In the genomic region with DNA sequence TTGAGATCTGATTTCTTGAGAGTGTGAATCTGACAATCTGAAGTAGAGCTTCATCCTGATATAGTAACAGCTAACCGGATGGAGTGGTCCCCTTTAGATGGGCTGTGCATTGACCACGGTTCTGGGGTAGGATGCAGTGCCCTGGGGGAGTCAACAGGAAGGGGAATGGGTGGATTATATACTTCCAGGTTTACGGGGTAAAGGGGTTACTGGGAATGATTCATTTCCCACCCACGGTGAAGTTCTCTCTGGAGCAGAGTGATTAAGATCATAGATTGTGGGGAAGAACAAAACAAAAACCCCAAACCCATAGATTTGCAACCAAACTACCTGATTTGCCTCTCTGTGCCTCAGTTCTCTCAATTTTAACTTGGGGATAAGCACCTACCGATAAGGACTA, we compare ENCODE assay signal across 16 cellular contexts. TPM values are rescaled to one million over a fixed set of nuclear protein-coding genes. Genes with fewer than 3 reads are reported as not detected.
DNase-seq lines count a peak whose midpoint lies in the region; ATAC-seq, FAIRE-seq and TF ChIP-seq lines count a peak whose summit lies in the region.
"Had no signal": no experiment of that assay in that cellular context is flagged by ENCODE, and none has a peak within 500 bp of the region (broad histone marks: within the 10 kb centered on the region; RNA-seq: fewer than 3 reads in every experiment).

No MANE protein-coding gene starts in this region.

- no peak for TF ChIP-seq EP300 in SK-N-SH (IDR thresholded peaks at IDR 0.05; ENCODE audit: borderline replicate concordance in 1 of 2, low read depth in 1 of 2, low read length in 1 of 2)

- 0 out of 2 replicates have a peak overlapping the region, but pooled peaks have one; percentile 88 for H3K4me2 ChIP-seq in SK-N-SH
- H3K4me2 ChIP-seq in Karpas-422 (ENCODE audit: low read depth, low read length, poor library complexity, severe bottlenecking): peak overlapping the region; percentile 15

- H3K9ac ChIP-seq in SK-N-SH (no peak overlapping the region), Karpas-422 (ENCODE audit: low read length) (0 out of 2 replicates have a peak overlapping the region, but pooled peaks have one; percentile 20)

- H3K27ac ChIP-seq in SK-N-SH (ENCODE audit: low read depth in 2 of 2, low read length in 1 of 2): no peak overlapping the region
- H3K27ac ChIP-seq in Karpas-422 (ENCODE audit: low read length): no peak overlapping the region

- H3K79me2 ChIP-seq in SK-N-SH (ENCODE audit: insufficient read depth) (peaks cover 29% of the 10 kb centered on the region), Karpas-422 (ENCODE audit: low read length) (peaks cover 30% of the 10 kb centered on the region)

- H3K27ac Mint-ChIP-seq in activated naive CD8-positive, alpha-beta T cell treated with anti-CD3 and anti-CD28 coated beads, Interleukin-2, amount 50 U/mL, for 24 hours: no peak overlapping the region
- H3K27ac Mint-ChIP-seq in neural crest cell (ENCODE audit: unreplicated experiment): no peak overlapping the region

- 18% methylated on average over 5 of the region's 5 CpGs for WGBS in SK-N-SH (ENCODE audit: low lambda C conversion rate)

- TF ChIP-seq CTCF in SK-N-SH (IDR thresholded peaks at IDR 0.05) (no peak), neural crest cell (conservative IDR thresholded peaks at IDR 0.05) (no peak), D721Med (IDR thresholded peaks at IDR 0.05; ENCODE audit: insufficient read depth, missing control alignments) (no peak)

- peak overlapping the region; percentile 98 for H3K4me3 Mint-ChIP-seq in activated naive CD8-positive, alpha-beta T cell treated with anti-CD3 and anti-CD28 coated beads, Interleukin-2, amount 50 U/mL, for 24 hours
- H3K4me3 Mint-ChIP-seq in neural crest cell: peak overlapping the region; percentile 88

- H3F3A ChIP-seq in SK-N-SH (replicated peaks; ENCODE audit: insufficient read depth): peaks cover 21% of the 10 kb centered on the region

- H2AFZ ChIP-seq in SK-N-SH (ENCODE audit: low read depth): 0 out of 2 replicates have a peak overlapping the region, but pooled peaks have one; percentile 45
- no peak overlapping the region for H2AFZ ChIP-seq in Karpas-422 (ENCODE audit: low read length)

- no peaks in the 10 kb centered on the region for H3K9me2 ChIP-seq in SK-N-SH
- H3K9me2 ChIP-seq in Karpas-422 (replicated peaks; ENCODE audit: insufficient read depth, low read length): no peaks in the 10 kb centered on the region

- H3K4me1 ChIP-seq in SK-N-SH (ENCODE audit: control insufficient read depth in 1 of 2, insufficient read depth in 2 of 2, low read depth in 1 of 2, low read length in 1 of 2) (peaks cover 4 to 20% of the 10 kb centered on the region in 2 experiments; a peak in 2 of 4 replicates), Karpas-422 (ENCODE audit: low read length) (peaks cover 18% of the 10 kb centered on the region)

- POLR2A ChIA-PET in SK-N-SH (lab: Yijun Ruan, JAX): interaction anchor here (0.6 to 1.0 kb wide), 2 partner anchors 52 to 1236 kb away, joined by 3 read pairs; no protein-coding TSS in a partner anchor

- H3K36me3 Mint-ChIP-seq in activated naive CD8-positive, alpha-beta T cell treated with anti-CD3 and anti-CD28 coated beads, Interleukin-2, amount 50 U/mL, for 24 hours (ENCODE audit: low read depth): peaks cover 32% of the 10 kb centered on the region
- peaks cover 7% of the 10 kb centered on the region for H3K36me3 Mint-ChIP-seq in neural crest cell (ENCODE audit: low read depth)

- ATAC-seq in SK-N-SH treated with all-trans-retinoic acid at 6 μM for 48 hours (no peak), GM21526 (IDR thresholded peaks at IDR 0.05; ENCODE audit: low FRiP score, unreplicated experiment) (no peak)
- no peak for ATAC-seq in activated naive CD8-positive, alpha-beta T cell treated with anti-CD3 and anti-CD28 coated beads, Interleukin-2, amount 50 U/mL, for 24 hours

- H3K27me3 ChIP-seq in SK-N-SH (ENCODE audit: insufficient read depth): no peaks in the 10 kb centered on the region
- H3K27me3 ChIP-seq in Karpas-422 (ENCODE audit: low read length): no peaks in the 10 kb centered on the region
- H3K27me3 ChIP-seq: adrenal gland, upper lobe of left lung had no signal

- no peaks in the 10 kb centered on the region for H3K9me3 ChIP-seq in SK-N-SH
- no peaks in the 10 kb centered on the region for H3K9me3 ChIP-seq in Karpas-422 (ENCODE audit: low read length)
- H3K9me3 ChIP-seq: adrenal gland, HAP-1, upper lobe of left lung had no signal

- H3K4me3 ChIP-seq in SK-N-SH (ENCODE audit: low read depth in 2 of 2, low read length in 1 of 2) (no peak overlapping the region), Karpas-422 (ENCODE audit: low read length) (no peak overlapping the region)

- H3K36me3 ChIP-seq in SK-N-SH (replicated peaks in 1 of 2; ENCODE audit: control insufficient read depth in 1 of 2, insufficient read depth in 2 of 2, low read length in 1 of 2): peaks cover 33 to 37% of the 10 kb centered on the region in 2 experiments
- peaks cover 33% of the 10 kb centered on the region for H3K36me3 ChIP-seq in Karpas-422 (ENCODE audit: insufficient read depth, low read length)

- no peaks in the 10 kb centered on the region for H3K27me3 Mint-ChIP-seq in activated naive CD8-positive, alpha-beta T cell treated with anti-CD3 and anti-CD28 coated beads, Interleukin-2, amount 50 U/mL, for 24 hours
- H3K27me3 Mint-ChIP-seq in neural crest cell (ENCODE audit: low read depth): peaks cover 17% of the 10 kb centered on the region
- H3K27me3 Mint-ChIP-seq: dendritic cell treated with granulocyte-macrophage colony-stimulating factor and Interleukin-4, amounts not matched to agents 40 ng/mL and 50 ng/mL, for 4 days had no signal

- CTCF ChIA-PET in SK-N-SH (lab: Yijun Ruan, JAX): interaction anchor here (2.8 kb wide), 1 partner anchor 9 kb away, joined by 11 read pairs; no protein-coding TSS in a partner anchor

- no peak for FAIRE-seq in D721Med (lab: Jason Lieb, UNC)
- FAIRE-seq: HTR-8/SVneo, islet of Langerhans had no signal

- TF ChIP-seq RAD21 in SK-N-SH (IDR thresholded peaks at IDR 0.05; ENCODE audit: low read length): no peak

- no peaks in the 10 kb centered on the region for H3K9me3 Mint-ChIP-seq in activated naive CD8-positive, alpha-beta T cell treated with anti-CD3 and anti-CD28 coated beads, Interleukin-2, amount 50 U/mL, for 24 hours
- H3K9me3 Mint-ChIP-seq in neural crest cell: no peaks in the 10 kb centered on the region
- H3K9me3 Mint-ChIP-seq: dendritic cell treated with granulocyte-macrophage colony-stimulating factor and Interleukin-4, amounts not matched to agents 40 ng/mL and 50 ng/mL, for 4 days had no signal

- peaks cover under 1% of the 10 kb centered on the region; the same call in 1 of the 2 replicates for H4K20me1 ChIP-seq in SK-N-SH (ENCODE audit: insufficient read depth)
- 0 out of 2 replicates have a peak, but pooled peaks cover 6% of the 10 kb centered on the region for H4K20me1 ChIP-seq in Karpas-422 (ENCODE audit: insufficient read depth, low read depth, low read length)

- DNase-seq in SK-N-SH (no peak), Karpas-422 (no peak), neural crest cell (ENCODE audit: low read depth, low spot score) (no peak), D721Med (ENCODE audit: insufficient read length, low spot score) (no peak)
- DNase-seq in activated naive CD8-positive, alpha-beta T cell treated with anti-CD3 and anti-CD28 coated beads, Interleukin-2, amount 50 U/mL, for 24 hours: no peak
- no peak for DNase-seq in stimulated activated CD4-positive, alpha-beta T cell treated with anti-CD3 and anti-CD28 coated beads, Interleukin-4, amount 100 ng/mL, for 24 hours
- DNase-seq: NCI-H1048, Right ventricle myocardium superior had no signal

- H3K4me1 Mint-ChIP-seq in activated naive CD8-positive, alpha-beta T cell treated with anti-CD3 and anti-CD28 coated beads, Interleukin-2, amount 50 U/mL, for 24 hours: peaks cover 39% of the 10 kb centered on the region
- H3K4me1 Mint-ChIP-seq in neural crest cell: peaks cover 22% of the 10 kb centered on the region

TF ChIP-seq in SK-N-SH, 30 proteins besides CTCF, POLR2A, EP300 and RAD21:
- TF ChIP-seq GABPA (IDR thresholded peaks at IDR 0.05; ENCODE audit: low read depth) (peak; percentile 45; the same call in 1 of the 2 replicates), TCF12 (IDR thresholded peaks at IDR 0.05) (no peak)

RNA-seq across cellular contexts. Expression of a gene that starts 1.5 kb away (rescaled TPM):
- polyA plus RNA-seq in SK-N-SH (2012; rRNA removed): 37.5 and 39.1 TPM in 2 replicates
- 15.1 and 25.9 TPM in 2 replicates for polyA plus RNA-seq in SK-N-SH (2012; cell fraction: cytosol; rRNA removed)
- polyA plus RNA-seq in SK-N-SH (2012; cell fraction: nucleus; rRNA removed): 65.2 and 69.8 TPM in 2 replicates
- total RNA-seq in Karpas-422 (2014; rRNA removed; shearing (Covaris generic); ENCODE audit: low replicate concordance): 24.8 and 42.2 TPM in 2 replicates
- total RNA-seq in neural crest cell: 30.0 and 30.1 TPM in 2 replicates

RNA-seq across cellular contexts. Expression of a gene that starts 6.5 kb away (rescaled TPM):
- polyA plus RNA-seq in SK-N-SH (2012; rRNA removed): 264 and 320 TPM in 2 replicates
- 199 and 268 TPM in 2 replicates for polyA plus RNA-seq in SK-N-SH (2012; cell fraction: cytosol; rRNA removed)
- polyA plus RNA-seq in SK-N-SH (2012; cell fraction: nucleus; rRNA removed): 117 and 153 TPM in 2 replicates
- total RNA-seq in Karpas-422 (2014; rRNA removed; shearing (Covaris generic); ENCODE audit: low replicate concordance): 33.2 and 69.3 TPM in 2 replicates
- total RNA-seq in neural crest cell: 108 and 113 TPM in 2 replicates

RNA-seq across cellular contexts. Expression of a gene that starts 44.1 kb away (rescaled TPM):
- polyA plus RNA-seq in SK-N-SH (2012; rRNA removed): 44.4 and 48.1 TPM in 2 replicates
- 10.1 and 14.0 TPM in 2 replicates for polyA plus RNA-seq in SK-N-SH (2012; cell fraction: cytosol; rRNA removed)
- 327 and 442 TPM in 2 replicates for polyA plus RNA-seq in SK-N-SH (2012; cell fraction: nucleus; rRNA removed)
- 48.3 and 59.6 TPM in 2 replicates for total RNA-seq in Karpas-422 (2014; rRNA removed; shearing (Covaris generic); ENCODE audit: low replicate concordance)
- 96.3 and 98.4 TPM in 2 replicates for total RNA-seq in neural crest cell
